In genomic region chr14:56794557-56795283, GRCh38 we compare ENCODE assay signal across 23 cellular contexts. TPM values are rescaled to one million over a fixed set of nuclear protein-coding genes. Genes with fewer than 3 reads are reported as not detected.
DNase-seq lines count a peak whose midpoint lies in the region; ATAC-seq and TF ChIP-seq lines count a peak whose summit lies in the region.
"Had no signal": no experiment of that assay in that cellular context is flagged by ENCODE, and none has a peak within 500 bp of the region (broad histone marks: within the 10 kb centered on the region; RNA-seq: fewer than 3 reads in every experiment).

No MANE protein-coding gene starts in this region.

- H3K4ac ChIP-seq in IMR-90 (ENCODE audit: low read depth, low read length): no peak overlapping the region

- H3K79me1 ChIP-seq in IMR-90 (ENCODE audit: low read depth in 1 of 2, low read length in 2 of 2): no peaks in the 10 kb centered on the region

- H3K4me2 ChIP-seq in IMR-90 (ENCODE audit: low read depth, low read length) (no peak overlapping the region), neural progenitor cell (peak overlapping the region; percentile 81)
- H3K4me2 ChIP-seq: BLaER1 treated with 17β-estradiol and CSF1 and Interleukin-3, amounts not matched to agents 10 nM and 100 nM had no signal

- POLR2A ChIA-PET in IMR-90 (lab: Charles Lee; ENCODE audit: unreplicated experiment): no interaction called here

- H3K18ac ChIP-seq in IMR-90 (ENCODE audit: low read depth, low read length): no peak overlapping the region

- no peak overlapping the region for H4K8ac ChIP-seq in IMR-90 (ENCODE audit: low read depth in 2 of 2, low read length in 2 of 2)

- H2BK15ac ChIP-seq in IMR-90 (ENCODE audit: low read depth, low read length): no peak overlapping the region

- H3K4me1 ChIP-seq in IMR-90 (ENCODE audit: control insufficient read depth, insufficient read depth, low read length) (no peaks in the 10 kb centered on the region), iPS DF 6.9 (ENCODE audit: control insufficient read depth, insufficient read depth, low read length) (peaks cover 4% of the 10 kb centered on the region), neural progenitor cell (peaks cover 56% of the 10 kb centered on the region)
- H3K4me1 ChIP-seq: BLaER1 treated with 17β-estradiol and CSF1 and Interleukin-3, amounts not matched to agents 10 nM and 100 nM had no signal

- dilution Hi-C loops in IMR-90 (cut with HindIII; ENCODE audit: low sequenced_read_pairs, unreplicated experiment): no loop called here

- TF ChIP-seq CTCF in IMR-90 (conservative IDR thresholded peaks at IDR 0.05; ENCODE audit: low read depth, low read length) (no peak), neural progenitor cell (IDR thresholded peaks at IDR 0.05) (no peak)

- H3K14ac ChIP-seq in IMR-90 (replicated peaks; ENCODE audit: low read depth, low read length): no peak overlapping the region

- intact Hi-C loops in IMR-90 (cut with micrococcal nuclease): no loop called here

- no peak for TF ChIP-seq POLR2A in IMR-90 (IDR thresholded peaks at IDR 0.05; ENCODE audit: low read depth, low read length)

- CTCF ChIA-PET in IMR-90 (lab: Yijun Ruan, JAX): no interaction called here

- peaks cover 56% of the 10 kb centered on the region for H3F3A ChIP-seq in neural progenitor cell (ENCODE audit: low read depth)

- H3K9me3 ChIP-seq in IMR-90 (ENCODE audit: control insufficient read depth, insufficient read depth, low read length) (peaks cover 6% of the 10 kb centered on the region; the same call in 1 of the 2 replicates), iPS DF 6.9 (ENCODE audit: control insufficient read depth, insufficient read depth, low read length) (no peaks in the 10 kb centered on the region), neural progenitor cell (ENCODE audit: low read depth) (no peaks in the 10 kb centered on the region)
- H3K9me3 ChIP-seq: uterus had no signal

- no peak overlapping the region for H2BK5ac ChIP-seq in IMR-90 (ENCODE audit: low read depth, low read length, poor library complexity, severe bottlenecking)

- no peak overlapping the region for H4K91ac ChIP-seq in IMR-90 (ENCODE audit: insufficient read depth, low read depth, low read length)

- H3K9me1 ChIP-seq in IMR-90 (ENCODE audit: insufficient read depth, low read length): no peaks in the 10 kb centered on the region

- peaks cover 50% of the 10 kb centered on the region for H3K27me3 Mint-ChIP-seq in neural progenitor cell (ENCODE audit: insufficient read depth, low read depth)

- no peak overlapping the region for H2BK120ac ChIP-seq in IMR-90 (ENCODE audit: low read depth, low read length)

- H4K5ac ChIP-seq in IMR-90 (ENCODE audit: low read depth, low read length): no peak overlapping the region

- no peaks in the 10 kb centered on the region for H4K20me1 ChIP-seq in IMR-90 (ENCODE audit: insufficient read depth, low read length)
- peaks cover 45% of the 10 kb centered on the region for H4K20me1 ChIP-seq in neural progenitor cell (ENCODE audit: low read depth)
- H4K20me1 ChIP-seq: BLaER1 treated with 17β-estradiol and CSF1 and Interleukin-3, amounts not matched to agents 10 nM and 100 nM had no signal

- H3K4me3 ChIP-seq in IMR-90 (ENCODE audit: insufficient read depth, low read depth, low read length): no peak overlapping the region
- peak overlapping the region; percentile 22; the same call in 1 of the 2 replicates for H3K4me3 ChIP-seq in iPS DF 6.9 (ENCODE audit: low read length)
- H3K4me3 ChIP-seq in neural progenitor cell: peak overlapping the region; percentile 44
- H3K4me3 ChIP-seq: BLaER1 treated with 17β-estradiol and CSF1 and Interleukin-3, amounts not matched to agents 10 nM and 100 nM; uterus had no signal

- peaks cover 2% of the 10 kb centered on the region for H3K9me3 Mint-ChIP-seq in neural progenitor cell
- H3K9me3 Mint-ChIP-seq: central memory CD8-positive, alpha-beta T cell; effector memory CD8-positive, alpha-beta T cell had no signal

- BruUV-seq in IMR-90 (replicated peaks; lab: Mats Ljungman, UMichigan): no TSS peak

- peaks cover 33% of the 10 kb centered on the region for H3K4me1 Mint-ChIP-seq in neural progenitor cell
- H3K4me1 Mint-ChIP-seq: central memory CD8-positive, alpha-beta T cell had no signal

- H3K36me3 ChIP-seq in IMR-90 (ENCODE audit: control insufficient read depth, insufficient read depth, low read length) (no peaks in the 10 kb centered on the region), iPS DF 6.9 (ENCODE audit: control insufficient read depth, insufficient read depth, low read length) (no peaks in the 10 kb centered on the region; the same call in 1 of the 2 replicates), neural progenitor cell (peaks cover 3% of the 10 kb centered on the region)
- H3K36me3 ChIP-seq: BLaER1 treated with 17β-estradiol and CSF1 and Interleukin-3, amounts not matched to agents 10 nM and 100 nM; uterus had no signal

- no peaks in the 10 kb centered on the region for H3K36me3 Mint-ChIP-seq in neural progenitor cell

- ATAC-seq in IMR-90 (ENCODE audit: low read depth): no peak
- ATAC-seq: effector memory CD8-positive, alpha-beta T cell; left cardiac atrium had no signal

- WGBS in IMR-90 (ENCODE audit: extremely low coverage in 2 of 2, insufficient read length in 1 of 2), 2 experiments: 2% methylated on average over 19 of the region's 56 CpGs; no CpG with 5 or more reads in 1 of the 2 experiments
- WGBS in iPS DF 6.9 (ENCODE audit: insufficient coverage, insufficient read length): no CpG with 5 or more reads among the region's 56 CpGs

- no peak overlapping the region for H3K27ac ChIP-seq in IMR-90 (ENCODE audit: insufficient read depth, low read length)
- no peak overlapping the region for H3K27ac ChIP-seq in iPS DF 6.9 (ENCODE audit: low read length)
- no peak overlapping the region for H3K27ac ChIP-seq in neural progenitor cell
- H3K27ac ChIP-seq: BLaER1 treated with 17β-estradiol and CSF1 and Interleukin-3, amounts not matched to agents 10 nM and 100 nM; RWPE1; uterus had no signal

- H3K4me3 Mint-ChIP-seq in neural progenitor cell: no peak overlapping the region
- H3K4me3 Mint-ChIP-seq: central memory CD8-positive, alpha-beta T cell; effector memory CD8-positive, alpha-beta T cell had no signal

- no peak overlapping the region for H3K27ac Mint-ChIP-seq in neural progenitor cell
- H3K27ac Mint-ChIP-seq: effector memory CD8-positive, alpha-beta T cell had no signal

- H2AK9ac ChIP-seq in IMR-90 (replicated peaks; ENCODE audit: low read depth, low read length, poor library complexity): peak overlapping the region; percentile 8

- H2AK5ac ChIP-seq in IMR-90 (ENCODE audit: low read depth, low read length): no peak overlapping the region

- H3K79me2 ChIP-seq in neural progenitor cell (ENCODE audit: low read depth): peaks cover 8% of the 10 kb centered on the region

- DNase-seq in D341Med (ENCODE audit: low spot score) (peak; percentile 63), IMR-90 (no peak), iPS DF 6.9 (ENCODE audit: low read depth, low spot score) (no peak), neural progenitor cell (ENCODE audit: low spot score) (peak; percentile 69), NCI-H510A (lab: John Stamatoyannopoulos, UW) (no peak), EL (no peak), SHP77 (lab: John Stamatoyannopoulos, UW) (no peak), HT-29 (ENCODE audit: low spot score) (no peak)
- DNase-seq: activated CD4-positive, alpha-beta T cell treated with anti-CD3 and anti-CD28 coated beads for 4 hours; activated gamma-delta T cell; amniotic stem cell; effector memory CD8-positive, alpha-beta T cell; head of caudate nucleus; left cardiac atrium; midbrain; stimulated activated CD4-positive, alpha-beta T cell treated with anti-CD3 and anti-CD28 coated beads, Interleukin-12 subunit alpha, Interleukin-12 subunit beta, amount 100 ng/mL, for 4 hours; stimulated activated CD8-positive, alpha-beta memory T cell treated with anti-CD3 and anti-CD28 coated beads, Interleukin-4, amount 100 ng/mL, for 48 hours; SW 1271; uterus had no signal

- H2AFZ ChIP-seq in IMR-90 (replicated peaks; ENCODE audit: low read length, poor library complexity) (peak overlapping the region; percentile 43), neural progenitor cell (replicated peaks) (no peak overlapping the region)

- H3K9ac ChIP-seq in IMR-90 (ENCODE audit: low read depth, low read length) (no peak overlapping the region), neural progenitor cell (no peak overlapping the region)
- H3K9ac ChIP-seq: BLaER1 treated with 17β-estradiol and CSF1 and Interleukin-3, amounts not matched to agents 10 nM and 100 nM had no signal

- H3K23ac ChIP-seq in IMR-90 (ENCODE audit: low read depth, low read length): no peak overlapping the region

- H3K56ac ChIP-seq in IMR-90 (ENCODE audit: extremely low read depth, insufficient read depth, low read length): no peak overlapping the region

- no peak for TF ChIP-seq RAD21 in IMR-90 (IDR thresholded peaks at IDR 0.05; ENCODE audit: low read length)

- in situ Hi-C loops in IMR-90 (cut with MboI; ENCODE audit: low sequenced_read_pairs): no loop called here

- H2BK20ac ChIP-seq in IMR-90 (ENCODE audit: low read depth, low read length): no peak overlapping the region

- H3K27me3 ChIP-seq in IMR-90 (ENCODE audit: control insufficient read depth, insufficient read depth, low read length) (peaks cover 58% of the 10 kb centered on the region), iPS DF 6.9 (ENCODE audit: control insufficient read depth, insufficient read depth, low read length) (peaks cover 24% of the 10 kb centered on the region; the same call in 1 of the 2 replicates), neural progenitor cell (peaks cover 63% of the 10 kb centered on the region)
- H3K27me3 ChIP-seq: BLaER1 treated with 17β-estradiol and CSF1 and Interleukin-3, amounts not matched to agents 10 nM and 100 nM had no signal

TF ChIP-seq in IMR-90, 13 proteins besides CTCF, POLR2A, EP300 and RAD21 (continues in another document):
- TF ChIP-seq MAFK (IDR thresholded peaks at IDR 0.05; ENCODE audit: low read depth, low read length): no peak
- TF ChIP-seq FOS (IDR thresholded peaks at IDR 0.05; ENCODE audit: low read depth, low read length): no peak
- no peak for TF ChIP-seq MAZ (IDR thresholded peaks at IDR 0.05; ENCODE audit: borderline replicate concordance, low read depth, low read length)
- no peak for TF ChIP-seq CHD1 (IDR thresholded peaks at IDR 0.05; ENCODE audit: low read depth, low read length)
- TF ChIP-seq RFX5 (IDR thresholded peaks at IDR 0.05; ENCODE audit: low read depth, low read length): no peak
- TF ChIP-seq NFE2L2 (IDR thresholded peaks at IDR 0.05; ENCODE audit: low read depth, low read length): no peak
- no peak for TF ChIP-seq BHLHE40 (IDR thresholded peaks at IDR 0.05; ENCODE audit: low read depth, low read length)
- TF ChIP-seq SMC3 (IDR thresholded peaks at IDR 0.05; ENCODE audit: low read depth, low read length): no peak

RNA-seq across cellular contexts. Expression of gene OTX2, which starts 15.6 kb away (rescaled TPM):
- total RNA-seq in IMR-90 (2012; rRNA removed) (not detected in 2 replicates), neural progenitor cell (ENCODE audit: low replicate concordance) (453 and 513 TPM in 2 replicates)
- not detected in 2 replicates for polyA plus RNA-seq in IMR-90 (2012; rRNA removed)
- polyA plus RNA-seq in IMR-90 (2012; cell fraction: cytosol; rRNA removed): not detected in 2 replicates
- polyA plus RNA-seq in IMR-90 (2012; cell fraction: nucleus; rRNA removed; ENCODE audit: low replicate concordance): not detected in 2 replicates
- not detected in 2 replicates for total RNA-seq in HT-29 (2014; rRNA removed; shearing (Covaris generic))
- total RNA-seq: left cardiac atrium, NCI-H460, uterus had no signal

Comparison
In these comparisons a context has a peak if more than half of its experiments do, and no peak if none do; other contexts are left out.
1. DNase-seq: peak in D341Med (single experiment) and neural progenitor cell (single experiment); none in IMR-90 (single experiment), iPS DF 6.9 (single experiment), NCI-H510A (single experiment), EL (single experiment), SHP77 (0 of 2) and HT-29 (single experiment).
2. RNA of gene OTX2, which starts 15.6 kb away (total RNA-seq): 453 to 513 TPM in neural progenitor cell; not detected in IMR-90 and not detected in HT-29; every median in the first group is over 100 times any median in the second.